1 cellular context compared by ENCODE assay signal in the genomic region with DNA sequence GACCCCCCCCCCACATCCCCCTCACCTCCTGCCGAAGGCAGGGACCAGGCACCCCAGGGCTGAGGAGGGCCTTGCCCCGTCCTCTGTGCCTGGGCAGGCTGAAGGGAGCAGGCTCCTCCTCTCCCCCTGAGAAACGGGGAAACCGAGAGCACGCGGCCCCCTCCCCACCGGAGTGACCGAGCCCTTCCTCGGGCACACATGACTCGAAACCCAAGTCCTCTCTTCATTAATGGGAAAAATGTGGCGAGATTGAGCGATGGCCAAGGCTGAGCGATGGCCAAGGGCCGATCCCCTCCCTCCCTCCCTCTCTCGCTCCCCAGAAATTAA.
TF ChIP-seq lines count a peak whose summit lies in the region.

No MANE protein-coding gene starts in this region.

TF ChIP-seq in IMR-90, 13 proteins besides CTCF, POLR2A, EP300 and RAD21 (continued from another document):
- TF ChIP-seq, protein P1, sequence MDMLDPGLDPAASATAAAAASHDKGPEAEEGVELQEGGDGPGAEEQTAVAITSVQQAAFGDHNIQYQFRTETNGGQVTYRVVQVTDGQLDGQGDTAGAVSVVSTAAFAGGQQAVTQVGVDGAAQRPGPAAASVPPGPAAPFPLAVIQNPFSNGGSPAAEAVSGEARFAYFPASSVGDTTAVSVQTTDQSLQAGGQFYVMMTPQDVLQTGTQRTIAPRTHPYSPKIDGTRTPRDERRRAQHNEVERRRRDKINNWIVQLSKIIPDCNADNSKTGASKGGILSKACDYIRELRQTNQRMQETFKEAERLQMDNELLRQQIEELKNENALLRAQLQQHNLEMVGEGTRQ (IDR thresholded peaks at IDR 0.05; ENCODE audit: low read depth, low read length), result no peak
